26 cellular contexts compared by ENCODE assay signal in genomic region chr10:130579913-130580312, GRCh38.
"Had no signal": no experiment of that assay in that cellular context is flagged by ENCODE, and none has a peak within 500 bp of the region (broad histone marks: within the 10 kb centered on the region; RNA-seq: fewer than 3 reads in every experiment).

No MANE protein-coding gene starts in this region.

- H3K9me3 ChIP-seq: adrenal gland, body of pancreas had no signal

- H3K27me3 ChIP-seq: adrenal gland, body of pancreas had no signal

- H3K27ac Mint-ChIP-seq: activated B cell treated with CpG ODN at 0.5 μM for 24 hours; activated CD8-positive, alpha-beta T cell treated with anti-CD3 and anti-CD28 coated beads for 36 hours; activated naive CD8-positive, alpha-beta T cell; activated T-helper 17 cell treated with anti-CD3 and anti-CD28 coated beads, Interleukin-2, amount 50 U/mL, for 72 hours; T-helper 17 cell; T-helper 2 cell treated with Interferon-gamma antibody and Interleukin-4, amounts not matched to agents 5 μg/mL and 100 μg/mL, for 36 hours had no signal

- H3K9me3 Mint-ChIP-seq: activated B cell treated with CpG ODN at 0.5 μM for 24 hours; activated CD8-positive, alpha-beta T cell treated with anti-CD3 and anti-CD28 coated beads for 36 hours; activated T-cell treated with anti-CD3 and anti-CD28 coated beads, Interleukin-2, amount 50 U/mL, for 4 hours; activated T-helper 17 cell treated with anti-CD3 and anti-CD28 coated beads, Interleukin-2, amount 50 U/mL, for 72 hours; T-helper 2 cell treated with Interferon-gamma antibody and Interleukin-4, amounts not matched to agents 5 μg/mL and 100 μg/mL, for 36 hours had no signal

- H3K4me1 ChIP-seq: adrenal gland, body of pancreas had no signal

- H3K4me3 ChIP-seq: adrenal gland, body of pancreas had no signal

- H3K4me1 Mint-ChIP-seq: activated B cell treated with CpG ODN at 0.5 μM for 24 hours; activated T-helper 17 cell treated with anti-CD3 and anti-CD28 coated beads, Interleukin-2, amount 50 U/mL, for 72 hours; T-helper 17 cell had no signal

- H3K27me3 Mint-ChIP-seq: T-helper 17 cell had no signal

- H3K27ac ChIP-seq: adrenal gland, body of pancreas, epithelial cell of prostate, WERI-Rb-1 had no signal

- H3K4me3 Mint-ChIP-seq: activated B cell treated with CpG ODN at 0.5 μM for 24 hours; activated CD8-positive, alpha-beta T cell treated with anti-CD3 and anti-CD28 coated beads for 36 hours; activated naive CD8-positive, alpha-beta T cell; activated T-cell treated with anti-CD3 and anti-CD28 coated beads, Interleukin-2, amount 50 U/mL, for 4 hours; activated T-helper 17 cell treated with anti-CD3 and anti-CD28 coated beads, Interleukin-2, amount 50 U/mL, for 72 hours; T-helper 17 cell; T-helper 2 cell treated with Interferon-gamma antibody and Interleukin-4, amounts not matched to agents 5 μg/mL and 100 μg/mL, for 36 hours had no signal

- H3K36me3 ChIP-seq: adrenal gland, WERI-Rb-1 had no signal

- H3K36me3 Mint-ChIP-seq: activated naive CD8-positive, alpha-beta T cell had no signal

- DNase-seq: activated B cell treated with CpG ODN at 0.5 μM for 24 hours; activated CD4-positive, alpha-beta T cell treated with anti-CD3 and anti-CD28 coated beads for 48 hours; activated CD4-positive, alpha-beta T cell treated with anti-CD3 and anti-CD28 coated beads, Interleukin-2, amount 50 U/mL, for 1 hour; activated CD4-positive, alpha-beta T cell treated with anti-CD3 and anti-CD28 coated beads, Interleukin-2, amount 50 U/mL, for 48 hours; activated CD8-positive, alpha-beta memory T cell treated with anti-CD3 and anti-CD28 coated beads for 24 hours; activated CD8-positive, alpha-beta T cell treated with anti-CD3 and anti-CD28 coated beads for 36 hours; activated effector memory CD4-positive, alpha-beta T cell treated with Interleukin-2 at 50 U/mL for 16 hours; activated gamma-delta T cell treated with Interleukin-2 at 50 U/mL for 16 hours; activated naive CD4-positive, alpha-beta T cell treated with anti-CD3 and anti-CD28 coated beads, Interleukin-2, amount 50 U/mL, for 16 hours; activated naive CD4-positive, alpha-beta T cell treated with Interleukin-2 at 50 U/mL for 16 hours; activated T-cell treated with anti-CD3 and anti-CD28 coated beads, Interleukin-2, amount 50 U/mL, for 4 hours; adrenal gland; amygdala; aorta; body of pancreas; caudate nucleus; cortex of kidney; effector CD8-positive, alpha-beta T cell; foreskin fibroblast; T-helper 17 cell; T1000; WERI-Rb-1 had no signal
